ENCODE assay signal across 11 cellular contexts in genomic region chr2:64101141-64101591, GRCh38. TPM values are rescaled to one million over a fixed set of nuclear protein-coding genes. Genes with fewer than 3 reads are reported as not detected.
DNase-seq lines count a peak whose midpoint lies in the region; ATAC-seq, FAIRE-seq and TF ChIP-seq lines count a peak whose summit lies in the region.
"Had no signal": no experiment of that assay in that cellular context is flagged by ENCODE, and none has a peak within 500 bp of the region (broad histone marks: within the 10 kb centered on the region; RNA-seq: fewer than 3 reads in every experiment).

No MANE protein-coding gene starts in this region.

- POLR2A ChIA-PET in A549 (lab: Yijun Ruan, JAX), result interaction anchor here (0.7 kb wide), 1 partner anchor 11 kb away, joined by 4 read pairs; no protein-coding TSS in a partner anchor

- in situ Hi-C loops in brain microvascular endothelial cell (cut with HindIII; ENCODE audit: low pct_ligation_motif_present, low sequenced_read_pairs), result no loop called here

- no peak for TF ChIP-seq CTCF in A549 (IDR thresholded peaks at IDR 0.05)
- no peak for TF ChIP-seq CTCF in brain microvascular endothelial cell (IDR thresholded peaks at IDR 0.05; ENCODE audit: low read depth, low read length, missing control alignments)

- ATAC-seq in A549, result no peak
- peak; percentile 51 for ATAC-seq in GM18520 (IDR thresholded peaks at IDR 0.05; ENCODE audit: unreplicated experiment)
- peak; percentile 44 for ATAC-seq in HG03064 (IDR thresholded peaks at IDR 0.05; ENCODE audit: low read depth, unreplicated experiment)
- no peak for ATAC-seq in GM19467 (IDR thresholded peaks at IDR 0.05; ENCODE audit: unreplicated experiment)

- CTCF ChIA-PET in A549 (lab: Yijun Ruan, JAX), result interaction anchor here (0.9 kb wide), 1 partner anchor 13 kb away, joined by 3 read pairs; no protein-coding TSS in a partner anchor

- peaks cover 76% of the 10 kb centered on the region for H3K36me3 Mint-ChIP-seq in activated T-helper 2 cell treated with anti-CD3 and anti-CD28 coated beads, Interferon-gamma antibody, Interleukin-2, Interleukin-4, amounts not matched to agents 10 μg/mL and 5 μg/mL and 100 μg/mL, durations not matched to agents 14 hours and 24 hours and 36 hours (ENCODE audit: low read depth)

- FAIRE-seq in A549 (lab: Jason Lieb, UNC), result peak; percentile 18

- peaks cover 20% of the 10 kb centered on the region for H3K4me1 ChIP-seq in A549
- H3K4me1 ChIP-seq: right atrium auricular region had no signal

- intact Hi-C loops in activated T-helper 2 cell treated with anti-CD3 and anti-CD28 coated beads, Interferon-gamma antibody, Interleukin-2, Interleukin-4, amounts not matched to agents 10 μg/mL and 5 μg/mL and 100 μg/mL, durations not matched to agents 14 hours and 24 hours and 36 hours (cut with micrococcal nuclease), result loop anchor here (1.0 to 2.0 kb wide), 8 partner anchors 13 to 225 kb away; no protein-coding TSS in a partner anchor

- H3K4me3 Mint-ChIP-seq in activated T-helper 2 cell treated with anti-CD3 and anti-CD28 coated beads, Interferon-gamma antibody, Interleukin-2, Interleukin-4, amounts not matched to agents 10 μg/mL and 5 μg/mL and 100 μg/mL, durations not matched to agents 14 hours and 24 hours and 36 hours (ENCODE audit: low read depth), result peak overlapping the region; percentile 27

- TF ChIP-seq EP300 in A549 (IDR thresholded peaks at IDR 0.05), result no peak

- no peak overlapping the region for H3K4me2 ChIP-seq in A549

- H3K27me3 ChIP-seq in brain microvascular endothelial cell (replicated peaks), result no peaks in the 10 kb centered on the region
- H3K27me3 ChIP-seq: right atrium auricular region, tibial artery had no signal

- H3K9me3 Mint-ChIP-seq in activated T-helper 2 cell treated with anti-CD3 and anti-CD28 coated beads, Interferon-gamma antibody, Interleukin-2, Interleukin-4, amounts not matched to agents 10 μg/mL and 5 μg/mL and 100 μg/mL, durations not matched to agents 14 hours and 24 hours and 36 hours, result peaks cover under 1% of the 10 kb centered on the region

- no peak overlapping the region for H3K4me3 ChIP-seq in A549
- H3K4me3 ChIP-seq in brain microvascular endothelial cell (ENCODE audit: low read depth, low read length), result no peak overlapping the region
- H3K4me3 ChIP-seq: right atrium auricular region, tibial artery had no signal

- H3K36me3 ChIP-seq in brain microvascular endothelial cell (replicated peaks), result no peaks in the 10 kb centered on the region

- H3K27me3 Mint-ChIP-seq in activated T-helper 2 cell treated with anti-CD3 and anti-CD28 coated beads, Interferon-gamma antibody, Interleukin-2, Interleukin-4, amounts not matched to agents 10 μg/mL and 5 μg/mL and 100 μg/mL, durations not matched to agents 14 hours and 24 hours and 36 hours (ENCODE audit: low read depth), result no peaks in the 10 kb centered on the region

- no peak overlapping the region for H3K27ac ChIP-seq in A549
- H3K27ac ChIP-seq in brain microvascular endothelial cell, result no peak overlapping the region
- H3K27ac ChIP-seq: HL-60, right atrium auricular region, tibial artery had no signal

- no peaks in the 10 kb centered on the region for H3K9me3 ChIP-seq in A549
- H3K9me3 ChIP-seq: right atrium auricular region, tibial artery had no signal

- H3K27ac Mint-ChIP-seq in activated T-helper 2 cell treated with anti-CD3 and anti-CD28 coated beads, Interferon-gamma antibody, Interleukin-2, Interleukin-4, amounts not matched to agents 10 μg/mL and 5 μg/mL and 100 μg/mL, durations not matched to agents 14 hours and 24 hours and 36 hours, result peak overlapping the region; percentile 89

- no peak for TF ChIP-seq POLR2A in A549 (IDR thresholded peaks at IDR 0.05; ENCODE audit: low read length)

- TF ChIP-seq RAD21 in A549 (conservative IDR thresholded peaks at IDR 0.05 in 1 of 2, IDR thresholded peaks at IDR 0.05 in 1 of 2), result no peak

- H3K4me1 Mint-ChIP-seq in activated T-helper 2 cell treated with anti-CD3 and anti-CD28 coated beads, Interferon-gamma antibody, Interleukin-2, Interleukin-4, amounts not matched to agents 10 μg/mL and 5 μg/mL and 100 μg/mL, durations not matched to agents 14 hours and 24 hours and 36 hours (ENCODE audit: low read depth), result peaks cover 44% of the 10 kb centered on the region

- DNase-seq in A549 (ENCODE audit: low read depth in 1 of 2, low spot score in 1 of 2) (no peak), cortex of kidney (lab: John Stamatoyannopoulos, UW) (no peak), brain microvascular endothelial cell (no peak), T1000 (lab: John Stamatoyannopoulos, UW) (no peak)
- no peak for DNase-seq in activated T-helper 2 cell treated with anti-CD3 and anti-CD28 coated beads, Interferon-gamma antibody, Interleukin-2, Interleukin-4, amounts not matched to agents 10 μg/mL and 5 μg/mL and 100 μg/mL, durations not matched to agents 14 hours and 24 hours and 36 hours (ENCODE audit: low spot score)
- DNase-seq: tibial artery had no signal

TF ChIP-seq in A549, 52 proteins besides CTCF, POLR2A, EP300 and RAD21:
- TF ChIP-seq SMC3 (IDR thresholded peaks at IDR 0.05), result no peak
- TF ChIP-seq TFCP2L1 (CRISPR knock-in tag; IDR thresholded peaks at IDR 0.05), result no peak
- TF ChIP-seq FOSL2 (IDR thresholded peaks at IDR 0.05), result no peak
- TF ChIP-seq FOSL2 (CRISPR knock-in tag; IDR thresholded peaks at IDR 0.05), result no peak
- TF ChIP-seq HEYL (CRISPR knock-in tag; IDR thresholded peaks at IDR 0.05), result no peak
- no peak for TF ChIP-seq ATOH8 (CRISPR knock-in tag; IDR thresholded peaks at IDR 0.05; ENCODE audit: low read depth)
- TF ChIP-seq MYC (IDR thresholded peaks at IDR 0.05; ENCODE audit: borderline replicate concordance, low read length), result no peak
- TF ChIP-seq EHF (CRISPR knock-in tag; IDR thresholded peaks at IDR 0.05), result no peak
- no peak for TF ChIP-seq MAFK (IDR thresholded peaks at IDR 0.05; ENCODE audit: partially characterized antibody)
- no peak for TF ChIP-seq CBX2 (IDR thresholded peaks at IDR 0.05; ENCODE audit: borderline replicate concordance, low read depth)
- no peak for TF ChIP-seq JUNB (IDR thresholded peaks at IDR 0.05)
- no peak for TF ChIP-seq EHMT2 (IDR thresholded peaks at IDR 0.05; ENCODE audit: low read depth)
- no peak for TF ChIP-seq HOXB13 (CRISPR knock-in tag; IDR thresholded peaks at IDR 0.05; ENCODE audit: low read depth)
- TF ChIP-seq ELK1 (IDR thresholded peaks at IDR 0.05; ENCODE audit: low read depth, low read length), result no peak
- no peak for TF ChIP-seq RFX5 (IDR thresholded peaks at IDR 0.05)
- no peak for TF ChIP-seq ZC3H11A (IDR thresholded peaks at IDR 0.05)
- TF ChIP-seq HMGXB4 (CRISPR knock-in tag; IDR thresholded peaks at IDR 0.05; ENCODE audit: borderline replicate concordance), result no peak
- TF ChIP-seq ZSCAN20 (CRISPR knock-in tag; IDR thresholded peaks at IDR 0.05), result no peak
- no peak for TF ChIP-seq CBX8 (IDR thresholded peaks at IDR 0.05)

RNA-seq across cellular contexts. Expression of gene PELI1, which starts 43.1 kb away (rescaled TPM):
- polyA plus RNA-seq in A549 (2011; rRNA removed) (3.7 and 5.1 TPM in 2 replicates), A549 (2017; fragmentation: RNase III; extraction: RNeasy Plus Mini Kit Qiagen cat#74134 plus additional on column Dnase treatment) (0.90 to 2.1 TPM (median 1.4 TPM) in 3 replicates)
- 0.83 and 1.0 TPM in 2 replicates for polyA plus RNA-seq in A549 (2012; cell fraction: cytosol; rRNA removed)
- 0.95 and 1.6 TPM in 2 replicates for polyA plus RNA-seq in A549 (2012; cell fraction: nucleus; rRNA removed)
- polyA minus RNA-seq in A549 (2011; rRNA and poly(A)+ RNA removed), result 1.6 and 2.5 TPM in 2 replicates
- total RNA-seq in activated T-helper 2 cell treated with anti-CD3 and anti-CD28 coated beads, Interferon-gamma antibody, Interleukin-2, Interleukin-4, amounts not matched to agents 10 μg/mL and 5 μg/mL and 100 μg/mL, durations not matched to agents 14 hours and 24 hours and 36 hours, result 21.6 and 25.1 TPM in 2 replicates

Comparison
In these comparisons a context has a peak if more than half of its experiments do, and no peak if none do; other contexts are left out.
1. ATAC-seq: peak in GM18520 (single experiment) and HG03064 (single experiment); none in A549 (0 of 2) and GM19467 (single experiment).